1 cellular context compared by ENCODE assay signal in the genomic region with DNA sequence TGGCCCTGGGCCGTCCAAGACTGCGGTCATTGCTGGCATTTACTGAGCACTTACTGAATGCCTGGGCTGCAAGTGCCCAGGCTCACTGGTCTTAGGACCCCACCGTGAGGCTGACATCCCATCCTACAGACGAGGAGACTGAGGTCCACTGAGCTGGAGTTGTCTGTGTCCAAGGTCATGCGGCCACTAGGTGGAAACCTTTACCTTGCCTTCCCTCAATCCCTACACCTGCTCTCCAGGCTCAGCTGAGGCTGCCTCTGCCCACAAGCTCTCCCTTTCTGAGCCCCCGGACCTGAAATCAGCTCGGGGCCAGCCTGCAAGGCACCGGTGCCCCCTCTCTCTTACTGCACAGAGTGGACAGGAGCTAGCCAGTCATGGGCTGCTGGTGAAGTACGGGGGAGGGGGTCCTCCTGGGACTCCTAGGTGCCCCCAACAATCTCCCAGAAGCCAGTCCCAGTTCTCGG.
TF ChIP-seq lines count a peak whose summit lies in the region.

No MANE protein-coding gene starts in this region.

TF ChIP-seq in WTC11, 78 proteins besides CTCF, POLR2A, EP300 and RAD21 (continued from another document and continues in another):
- no peak for TF ChIP-seq ZNF317 (CRISPR knock-in tag; IDR thresholded peaks at IDR 0.05; ENCODE audit: borderline replicate concordance, low read depth)
- TF ChIP-seq FOXP4 (CRISPR knock-in tag; IDR thresholded peaks at IDR 0.05), result 0 out of 2 replicates have a peak, but pooled peaks have one; percentile 16
- TF ChIP-seq HMGXB4 (CRISPR knock-in tag; IDR thresholded peaks at IDR 0.05), result 0 out of 2 replicates have a peak, but pooled peaks have one; percentile 48
- TF ChIP-seq ELF4 (CRISPR knock-in tag; IDR thresholded peaks at IDR 0.05; ENCODE audit: low read depth), result no peak
- no peak for TF ChIP-seq PRRX2 (CRISPR knock-in tag; IDR thresholded peaks at IDR 0.05)
- no peak for TF ChIP-seq NR2C2 (CRISPR knock-in tag; IDR thresholded peaks at IDR 0.05)
- TF ChIP-seq ZNF121 (CRISPR knock-in tag; IDR thresholded peaks at IDR 0.05), result peak; percentile 47; the same call in 1 of the 2 replicates
- TF ChIP-seq, protein P1, sequence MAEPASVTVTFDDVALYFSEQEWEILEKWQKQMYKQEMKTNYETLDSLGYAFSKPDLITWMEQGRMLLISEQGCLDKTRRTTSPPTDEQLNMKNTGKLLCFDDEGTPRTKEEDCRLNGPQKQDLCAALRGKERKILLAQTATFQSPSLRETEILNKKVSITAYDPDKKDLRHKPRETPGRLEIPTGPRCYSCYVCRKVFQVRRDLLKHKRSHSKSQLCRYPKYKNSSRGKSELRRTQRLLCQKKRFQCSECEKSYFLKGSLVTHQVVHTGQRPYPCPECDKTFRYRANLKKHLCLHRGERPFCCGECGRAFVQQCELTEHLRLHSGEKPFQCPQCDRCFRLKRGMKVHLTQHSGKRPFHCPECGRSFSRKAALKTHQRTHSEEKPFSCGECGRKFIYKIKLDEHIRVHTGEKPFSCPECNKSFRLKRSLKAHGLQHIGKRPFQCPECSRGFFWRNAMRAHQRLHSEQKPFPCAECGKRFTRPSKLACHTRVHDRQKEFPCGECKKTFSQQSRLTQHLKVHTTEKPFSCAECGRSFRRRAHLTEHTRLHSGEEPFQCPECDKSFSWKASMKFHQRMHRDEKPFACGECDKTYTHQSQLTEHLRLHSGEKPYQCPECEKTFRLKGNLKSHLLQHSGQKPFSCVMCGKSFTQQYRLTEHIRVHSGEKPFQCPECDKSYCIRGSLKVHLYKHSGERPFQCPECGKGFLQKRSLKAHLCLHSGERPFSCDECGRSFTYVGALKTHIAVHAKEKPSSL (CRISPR knock-in tag; conservative IDR thresholded peaks at IDR 0.05), result no peak
- TF ChIP-seq, protein P2, sequence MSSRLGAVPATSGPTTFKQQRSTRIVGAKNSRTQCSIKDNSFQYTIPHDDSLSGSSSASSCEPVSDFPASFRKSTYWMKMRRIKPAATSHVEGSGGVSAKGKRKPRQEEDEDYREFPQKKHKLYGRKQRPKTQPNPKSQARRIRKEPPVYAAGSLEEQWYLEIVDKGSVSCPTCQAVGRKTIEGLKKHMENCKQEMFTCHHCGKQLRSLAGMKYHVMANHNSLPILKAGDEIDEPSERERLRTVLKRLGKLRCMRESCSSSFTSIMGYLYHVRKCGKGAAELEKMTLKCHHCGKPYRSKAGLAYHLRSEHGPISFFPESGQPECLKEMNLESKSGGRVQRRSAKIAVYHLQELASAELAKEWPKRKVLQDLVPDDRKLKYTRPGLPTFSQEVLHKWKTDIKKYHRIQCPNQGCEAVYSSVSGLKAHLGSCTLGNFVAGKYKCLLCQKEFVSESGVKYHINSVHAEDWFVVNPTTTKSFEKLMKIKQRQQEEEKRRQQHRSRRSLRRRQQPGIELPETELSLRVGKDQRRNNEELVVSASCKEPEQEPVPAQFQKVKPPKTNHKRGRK (CRISPR knock-in tag; IDR thresholded peaks at IDR 0.05; ENCODE audit: borderline replicate concordance), result no peak
- TF ChIP-seq, protein P3, sequence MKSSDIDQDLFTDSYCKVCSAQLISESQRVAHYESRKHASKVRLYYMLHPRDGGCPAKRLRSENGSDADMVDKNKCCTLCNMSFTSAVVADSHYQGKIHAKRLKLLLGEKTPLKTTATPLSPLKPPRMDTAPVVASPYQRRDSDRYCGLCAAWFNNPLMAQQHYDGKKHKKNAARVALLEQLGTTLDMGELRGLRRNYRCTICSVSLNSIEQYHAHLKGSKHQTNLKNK (CRISPR knock-in tag; IDR thresholded peaks at IDR 0.05), result no peak
- TF ChIP-seq NR1H2 (CRISPR knock-in tag; IDR thresholded peaks at IDR 0.05), result no peak
- no peak for TF ChIP-seq CREB1 (CRISPR knock-in tag; IDR thresholded peaks at IDR 0.05)
- TF ChIP-seq MXD4 (CRISPR knock-in tag; IDR thresholded peaks at IDR 0.05; ENCODE audit: borderline replicate concordance), result no peak
- TF ChIP-seq GTF2I (CRISPR knock-in tag; conservative IDR thresholded peaks at IDR 0.05), result peak; percentile 93
- no peak for TF ChIP-seq MYBL2 (CRISPR knock-in tag; IDR thresholded peaks at IDR 0.05)
- no peak for TF ChIP-seq CBFB (CRISPR knock-in tag; IDR thresholded peaks at IDR 0.05; ENCODE audit: low read depth)
- no peak for TF ChIP-seq NFYB (CRISPR knock-in tag; conservative IDR thresholded peaks at IDR 0.05; ENCODE audit: low read depth)
- TF ChIP-seq TP53 (CRISPR knock-in tag; IDR thresholded peaks at IDR 0.05), result no peak
- TF ChIP-seq ZNF532 (CRISPR knock-in tag; IDR thresholded peaks at IDR 0.05; ENCODE audit: borderline replicate concordance), result no peak
- no peak for TF ChIP-seq NFE2L1 (CRISPR knock-in tag; IDR thresholded peaks at IDR 0.05)
- TF ChIP-seq SOX15 (CRISPR knock-in tag; IDR thresholded peaks at IDR 0.05), result no peak
- no peak for TF ChIP-seq ZNF423 (CRISPR knock-in tag; IDR thresholded peaks at IDR 0.05)
- no peak for TF ChIP-seq ZNF671 (CRISPR knock-in tag; IDR thresholded peaks at IDR 0.05)
- no peak for TF ChIP-seq SMAD3 (CRISPR knock-in tag; IDR thresholded peaks at IDR 0.05; ENCODE audit: borderline replicate concordance)
- no peak for TF ChIP-seq NR3C1 (CRISPR knock-in tag; conservative IDR thresholded peaks at IDR 0.05; ENCODE audit: low read depth)
- TF ChIP-seq, protein P4, sequence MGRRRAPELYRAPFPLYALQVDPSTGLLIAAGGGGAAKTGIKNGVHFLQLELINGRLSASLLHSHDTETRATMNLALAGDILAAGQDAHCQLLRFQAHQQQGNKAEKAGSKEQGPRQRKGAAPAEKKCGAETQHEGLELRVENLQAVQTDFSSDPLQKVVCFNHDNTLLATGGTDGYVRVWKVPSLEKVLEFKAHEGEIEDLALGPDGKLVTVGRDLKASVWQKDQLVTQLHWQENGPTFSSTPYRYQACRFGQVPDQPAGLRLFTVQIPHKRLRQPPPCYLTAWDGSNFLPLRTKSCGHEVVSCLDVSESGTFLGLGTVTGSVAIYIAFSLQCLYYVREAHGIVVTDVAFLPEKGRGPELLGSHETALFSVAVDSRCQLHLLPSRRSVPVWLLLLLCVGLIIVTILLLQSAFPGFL (CRISPR knock-in tag; IDR thresholded peaks at IDR 0.05; ENCODE audit: borderline replicate concordance), result no peak
- TF ChIP-seq ATF6 (CRISPR knock-in tag; IDR thresholded peaks at IDR 0.05), result no peak
- TF ChIP-seq, protein P5, sequence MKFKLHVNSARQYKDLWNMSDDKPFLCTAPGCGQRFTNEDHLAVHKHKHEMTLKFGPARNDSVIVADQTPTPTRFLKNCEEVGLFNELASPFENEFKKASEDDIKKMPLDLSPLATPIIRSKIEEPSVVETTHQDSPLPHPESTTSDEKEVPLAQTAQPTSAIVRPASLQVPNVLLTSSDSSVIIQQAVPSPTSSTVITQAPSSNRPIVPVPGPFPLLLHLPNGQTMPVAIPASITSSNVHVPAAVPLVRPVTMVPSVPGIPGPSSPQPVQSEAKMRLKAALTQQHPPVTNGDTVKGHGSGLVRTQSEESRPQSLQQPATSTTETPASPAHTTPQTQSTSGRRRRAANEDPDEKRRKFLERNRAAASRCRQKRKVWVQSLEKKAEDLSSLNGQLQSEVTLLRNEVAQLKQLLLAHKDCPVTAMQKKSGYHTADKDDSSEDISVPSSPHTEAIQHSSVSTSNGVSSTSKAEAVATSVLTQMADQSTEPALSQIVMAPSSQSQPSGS (CRISPR knock-in tag; IDR thresholded peaks at IDR 0.05; ENCODE audit: borderline replicate concordance, low read depth), result no peak
- no peak for TF ChIP-seq OVOL2 (CRISPR knock-in tag; IDR thresholded peaks at IDR 0.05; ENCODE audit: borderline replicate concordance)
- no peak for TF ChIP-seq IRF2 (CRISPR knock-in tag; IDR thresholded peaks at IDR 0.05; ENCODE audit: borderline replicate concordance, low read depth)
- TF ChIP-seq, protein P6, sequence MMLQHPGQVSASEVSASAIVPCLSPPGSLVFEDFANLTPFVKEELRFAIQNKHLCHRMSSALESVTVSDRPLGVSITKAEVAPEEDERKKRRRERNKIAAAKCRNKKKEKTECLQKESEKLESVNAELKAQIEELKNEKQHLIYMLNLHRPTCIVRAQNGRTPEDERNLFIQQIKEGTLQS (CRISPR knock-in tag; conservative IDR thresholded peaks at IDR 0.05), result no peak
- no peak for TF ChIP-seq JAZF1 (CRISPR knock-in tag; IDR thresholded peaks at IDR 0.05)
- TF ChIP-seq ZNF263 (CRISPR knock-in tag; IDR thresholded peaks at IDR 0.05; ENCODE audit: low read depth), result no peak
- no peak for TF ChIP-seq MAX (CRISPR knock-in tag; IDR thresholded peaks at IDR 0.05)
